Comparison of ENCODE assay signal across 15 cellular contexts in genomic region chr22:47795477-47796127, GRCh38.
DNase-seq lines count a peak whose midpoint lies in the region; ATAC-seq and TF ChIP-seq lines count a peak whose summit lies in the region.
"Had no signal": no experiment of that assay in that cellular context is flagged by ENCODE, and none has a peak within 500 bp of the region (broad histone marks: within the 10 kb centered on the region; RNA-seq: fewer than 3 reads in every experiment).

No MANE protein-coding gene starts in this region.

- TF ChIP-seq CTCF in right atrium auricular region (IDR thresholded peaks at IDR 0.05) (no peak), heart left ventricle (IDR thresholded peaks at IDR 0.05) (no peak), coronary artery (IDR thresholded peaks at IDR 0.05) (no peak)

- H3K27ac ChIP-seq in right atrium auricular region (no peak overlapping the region), heart left ventricle (no peak overlapping the region), coronary artery (no peak overlapping the region), aorta (ENCODE audit: low read depth in 1 of 2, low read length in 2 of 2) (no peak overlapping the region)
- H3K27ac ChIP-seq: HL-60 had no signal

- H3K4me1 ChIP-seq in right atrium auricular region (no peaks in the 10 kb centered on the region), heart left ventricle (no peaks in the 10 kb centered on the region), aorta (ENCODE audit: control insufficient read depth in 1 of 2, insufficient read depth in 2 of 2, low read length in 2 of 2) (no peaks in the 10 kb centered on the region)

- H3K4me3 ChIP-seq in right atrium auricular region (no peak overlapping the region), heart left ventricle (no peak overlapping the region), coronary artery (no peak overlapping the region), aorta (ENCODE audit: low read length in 2 of 2) (no peak overlapping the region)

- intact Hi-C loops in heart left ventricle (cut with DNase I) (no loop called here), aorta (cut with DNase I) (no loop called here)

- H3K36me3 ChIP-seq in right atrium auricular region, result no peaks in the 10 kb centered on the region
- no peaks in the 10 kb centered on the region for H3K36me3 ChIP-seq in heart left ventricle
- no peaks in the 10 kb centered on the region for H3K36me3 ChIP-seq in aorta (ENCODE audit: control insufficient read depth in 1 of 2, insufficient read depth in 2 of 2, low read length in 1 of 2)

- H3K27me3 ChIP-seq in right atrium auricular region (no peaks in the 10 kb centered on the region), heart left ventricle (peaks cover 0 to 4% (median 0%) of the 10 kb centered on the region in 9 donors), aorta (ENCODE audit: control insufficient read depth in 1 of 2, insufficient read depth in 2 of 2, low read length in 1 of 2) (no peaks in the 10 kb centered on the region)

- H3K9me3 ChIP-seq in right atrium auricular region, result no peaks in the 10 kb centered on the region
- H3K9me3 ChIP-seq in heart left ventricle, result peaks cover 0 to 19% (median 2%) of the 10 kb centered on the region in 12 donors
- no peaks in the 10 kb centered on the region for H3K9me3 ChIP-seq in aorta (ENCODE audit: control insufficient read depth, low read length)

- WGBS in heart left ventricle, 4 donors, result 83 to 84% (median 83%) methylated on average over 4 to 10 of the region's 10 CpGs
- WGBS in aorta, 2 donors, result 83 to 87% methylated on average over 10 of the region's 10 CpGs

- TF ChIP-seq POLR2A in heart left ventricle (IDR thresholded peaks at IDR 0.05), result no peak

- DNase-seq in right atrium auricular region (ENCODE audit: low spot score), result peak; percentile 48
- DNase-seq in heart left ventricle, result no peak
- DNase-seq in coronary artery (ENCODE audit: low spot score), result peak; percentile 57
- DNase-seq in mesenteric fat pad (ENCODE audit: low spot score), result peak; percentile 59
- DNase-seq in aorta, result no peak
- DNase-seq in NCI-H510A treated with DMSO at 0.1 percent for 48 hours (lab: John Stamatoyannopoulos, UW), result no peak
- no peak for DNase-seq in NCI-H524 (lab: John Stamatoyannopoulos, UW)
- DNase-seq in NCI-H1417 treated with DMSO at 0.1 percent for 48 hours (lab: John Stamatoyannopoulos, UW), result no peak
- DNase-seq: CD4-positive, CD25-positive, alpha-beta regulatory T cell; DMS79 treated with DMSO at 0.1 percent for 48 hours; GDM1; HFFc6; KBM-7; NCI-H345 had no signal

- ATAC-seq in heart left ventricle, result no peak
- peak; percentile 26 for ATAC-seq in aorta (ENCODE audit: low FRiP score)

Comparison
In these comparisons a context has a peak if more than half of its experiments do, and no peak if none do; other contexts are left out.
1. DNase-seq: peak in right atrium auricular region (single experiment), coronary artery (single experiment) and mesenteric fat pad (single experiment); none in heart left ventricle (0 of 5), aorta (0 of 2), NCI-H510A treated with DMSO at 0.1 percent for 48 hours (single experiment), NCI-H524 (0 of 2) and NCI-H1417 treated with DMSO at 0.1 percent for 48 hours (single experiment).